In genomic region chr4:153497988-153498967, GRCh38 we compare ENCODE assay signal across 9 cellular contexts. TPM values are rescaled to one million over a fixed set of nuclear protein-coding genes. Genes with fewer than 3 reads are reported as not detected.
DNase-seq lines count a peak whose midpoint lies in the region; ATAC-seq and TF ChIP-seq lines count a peak whose summit lies in the region.
"Had no signal": no experiment of that assay in that cellular context is flagged by ENCODE, and none has a peak within 500 bp of the region (broad histone marks: within the 10 kb centered on the region; RNA-seq: fewer than 3 reads in every experiment).

No MANE protein-coding gene starts in this region.

- DNase-seq in EL (peak; percentile 68), GM20000 (ENCODE audit: low spot score) (peak; percentile 59), epidermal melanocyte (ENCODE audit: insufficient read length, low spot score) (peak; percentile 26), HPDE6-E6E7 (ENCODE audit: extremely low spot score) (no peak), G401 (ENCODE audit: low spot score) (no peak), T1000 (lab: John Stamatoyannopoulos, UW) (no peak)

- in situ Hi-C loops in G401 (cut with HindIII; ENCODE audit: low sequenced_read_pairs) = no loop called here

- H3K4me1 ChIP-seq in rectal smooth muscle tissue (ENCODE audit: control insufficient read depth, insufficient read depth, low read length) = peaks cover 7% of the 10 kb centered on the region

- no peaks in the 10 kb centered on the region for H3K36me3 ChIP-seq in rectal smooth muscle tissue (ENCODE audit: control insufficient read depth, insufficient read depth, low read length)

- no peak for TF ChIP-seq CTCF in GM20000 (IDR thresholded peaks at IDR 0.05; ENCODE audit: extremely low read depth, missing control alignments)

- H3K27ac ChIP-seq in rectal smooth muscle tissue (ENCODE audit: low read depth, low read length) = peak overlapping the region; percentile 41

- peak overlapping the region; percentile 17 for H3K4me3 ChIP-seq in rectal smooth muscle tissue (ENCODE audit: low read length)
- H3K4me3 ChIP-seq: K562 had no signal

- peak overlapping the region; percentile 36 for H3K9ac ChIP-seq in rectal smooth muscle tissue (ENCODE audit: low read length)

- peak; percentile 67 for ATAC-seq in HG03571 (IDR thresholded peaks at IDR 0.05; ENCODE audit: unreplicated experiment)

- no peaks in the 10 kb centered on the region for H3K27me3 ChIP-seq in rectal smooth muscle tissue (ENCODE audit: control insufficient read depth, insufficient read depth, low read length)

RNA-seq across cellular contexts. Expression of gene TMEM131L, which starts 32.1 kb away (rescaled TPM):
- 4.5 and 13.5 TPM in 2 replicates for total RNA-seq in G401 (2014; rRNA removed; shearing (Covaris generic))

Comparison
In these comparisons a context has a peak if more than half of its experiments do, and no peak if none do; other contexts are left out.
1. DNase-seq: peak in EL (single experiment), GM20000 (single experiment) and epidermal melanocyte (single experiment); none in HPDE6-E6E7 (single experiment), G401 (single experiment) and T1000 (single experiment).